22 cellular contexts compared by ENCODE assay signal in the genomic region with DNA sequence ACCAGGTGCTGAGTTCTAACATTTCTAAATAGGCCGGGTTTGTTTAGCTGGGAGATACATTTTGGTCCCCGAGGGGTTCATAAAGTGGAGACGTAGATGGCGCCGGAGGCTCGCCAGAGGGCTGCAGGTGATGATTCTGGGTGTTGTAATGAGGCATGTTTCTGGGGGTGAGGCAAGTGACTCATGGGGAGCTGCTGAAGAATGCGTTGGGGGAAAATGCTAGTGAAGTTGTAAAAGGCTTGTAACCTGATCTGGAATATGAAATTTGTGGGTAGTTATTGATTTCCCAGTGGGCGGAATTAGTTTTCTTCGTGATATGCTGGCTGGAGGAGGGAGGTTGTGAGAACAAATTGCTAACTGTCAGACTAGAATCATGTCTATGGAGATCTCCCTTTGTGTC.
DNase-seq lines count a peak whose midpoint lies in the region; ATAC-seq and TF ChIP-seq lines count a peak whose summit lies in the region.
"Had no signal": no experiment of that assay in that cellular context is flagged by ENCODE, and none has a peak within 500 bp of the region (broad histone marks: within the 10 kb centered on the region; RNA-seq: fewer than 3 reads in every experiment).

No MANE protein-coding gene starts in this region.

- no peaks in the 10 kb centered on the region for H3K36me3 Mint-ChIP-seq in MCF 10A (ENCODE audit: insufficient read depth, unreplicated experiment)
- peaks cover 82% of the 10 kb centered on the region for H3K36me3 Mint-ChIP-seq in stimulated activated naive CD8-positive, alpha-beta T cell treated with anti-CD3 and anti-CD28 coated beads, Interleukin-15, Interleukin-2, amounts not matched to agents 100 ng/mL and 50 ng/mL, for 24 hours (ENCODE audit: low read depth)
- peaks cover 7% of the 10 kb centered on the region for H3K36me3 Mint-ChIP-seq in natural killer cell

- 0 out of 2 replicates have a peak overlapping the region, but pooled peaks have one; percentile 6 for H3K4me2 ChIP-seq in PC-9
- H3K4me2 ChIP-seq: KMS-11 had no signal

- H3K27me3 ChIP-seq in breast epithelium (no peaks in the 10 kb centered on the region), PC-9 (ENCODE audit: insufficient read depth, low read depth) (no peaks in the 10 kb centered on the region), colonic mucosa (no peaks in the 10 kb centered on the region)
- H3K27me3 ChIP-seq: left lung, testis had no signal

- H3K36me3 ChIP-seq in breast epithelium (no peaks in the 10 kb centered on the region), PC-9 (ENCODE audit: low read depth) (no peaks in the 10 kb centered on the region), colonic mucosa (no peaks in the 10 kb centered on the region)
- H3K36me3 ChIP-seq: WERI-Rb-1 had no signal

- H3K4me3 ChIP-seq in breast epithelium (no peak overlapping the region), PC-9 (no peak overlapping the region), colonic mucosa (no peak overlapping the region)
- H3K4me3 ChIP-seq: left lung, testis had no signal

- no peak overlapping the region for H3K4me3 Mint-ChIP-seq in MCF 10A (ENCODE audit: unreplicated experiment)
- no peak overlapping the region for H3K4me3 Mint-ChIP-seq in stimulated activated naive CD8-positive, alpha-beta T cell treated with anti-CD3 and anti-CD28 coated beads, Interleukin-15, Interleukin-2, amounts not matched to agents 100 ng/mL and 50 ng/mL, for 24 hours
- no peak overlapping the region for H3K4me3 Mint-ChIP-seq in natural killer cell
- H3K4me3 Mint-ChIP-seq: CD8-positive, alpha-beta memory T cell; T-helper 1 cell treated with Interleukin-12 subunit alpha and Interleukin-12 subunit beta and Interleukin-4 antibody, amounts not matched to agents 30 μg/mL and 1 μg/mL, for 36 hours had no signal

- no peak for TF ChIP-seq CTCF in MCF 10A (IDR thresholded peaks at IDR 0.05; ENCODE audit: unreplicated experiment)
- TF ChIP-seq CTCF in breast epithelium (IDR thresholded peaks at IDR 0.05), result no peak
- no peak for TF ChIP-seq CTCF in PC-9 (conservative IDR thresholded peaks at IDR 0.05)
- TF ChIP-seq CTCF in colonic mucosa (IDR thresholded peaks at IDR 0.05), result no peak
- TF ChIP-seq CTCF in natural killer cell (IDR thresholded peaks at IDR 0.05), result no peak

- intact Hi-C loops in MCF 10A (cut with micrococcal nuclease) (loop anchor here (5.0 kb wide), 1 partner anchor 187 kb away; the partner anchor contains the start of gene INSYN2B), breast epithelium (cut with DNase I; ENCODE audit: low total_unique reads) (loop anchor here (10.0 kb wide), 1 partner anchor 139 kb away; no protein-coding TSS in a partner anchor), PC-9 (cut with micrococcal nuclease; ENCODE audit: unreplicated experiment) (no loop called here), colonic mucosa (cut with DNase I) (no loop called here), natural killer cell (cut with micrococcal nuclease) (no loop called here)

- H3F3A ChIP-seq in PC-9 (ENCODE audit: insufficient read depth, low read depth), result peaks cover 20% of the 10 kb centered on the region

- H3K9ac ChIP-seq in colonic mucosa (ENCODE audit: low read depth in 2 of 2, low read length in 2 of 2), result no peak overlapping the region
- H3K9ac ChIP-seq: KMS-11 had no signal

- no peak overlapping the region for H3K27ac Mint-ChIP-seq in MCF 10A (ENCODE audit: low read depth, unreplicated experiment)
- peak overlapping the region; percentile 6 for H3K27ac Mint-ChIP-seq in stimulated activated naive CD8-positive, alpha-beta T cell treated with anti-CD3 and anti-CD28 coated beads, Interleukin-15, Interleukin-2, amounts not matched to agents 100 ng/mL and 50 ng/mL, for 24 hours
- peak overlapping the region in 1 of 2 donors; percentile 17 for H3K27ac Mint-ChIP-seq in natural killer cell
- H3K27ac Mint-ChIP-seq: CD8-positive, alpha-beta memory T cell; T-helper 1 cell treated with Interleukin-12 subunit alpha and Interleukin-12 subunit beta and Interleukin-4 antibody, amounts not matched to agents 30 μg/mL and 1 μg/mL, for 36 hours had no signal

- H3K27me3 Mint-ChIP-seq in MCF 10A (ENCODE audit: insufficient read depth, unreplicated experiment) (no peaks in the 10 kb centered on the region), natural killer cell (ENCODE audit: low read depth in 2 of 2) (no peaks in the 10 kb centered on the region)
- H3K27me3 Mint-ChIP-seq in stimulated activated naive CD8-positive, alpha-beta T cell treated with anti-CD3 and anti-CD28 coated beads, Interleukin-15, Interleukin-2, amounts not matched to agents 100 ng/mL and 50 ng/mL, for 24 hours, result no peaks in the 10 kb centered on the region

- H3K27ac ChIP-seq in breast epithelium (no peak overlapping the region), PC-9 (no peak overlapping the region), colonic mucosa (no peak overlapping the region)
- H3K27ac ChIP-seq: KMS-11, left lung, testis, WERI-Rb-1 had no signal

- CTCF ChIA-PET in MCF 10A (lab: Yijun Ruan, JAX) (interaction anchor here (0.7 to 1.6 kb wide), 2 partner anchors 178 to 185 kb away, joined by 3 to 4 read pairs; partner anchors contain the start of gene INSYN2B), PC-9 (lab: Charles Lee) (no interaction called here)

- H3K9me2 ChIP-seq in PC-9 (ENCODE audit: insufficient read depth), result no peaks in the 10 kb centered on the region

- BruUV-seq in MCF 10A (replicated peaks; lab: Mats Ljungman, UMichigan) (no TSS peak), PC-9 (replicated peaks; lab: Mats Ljungman, UMichigan) (no TSS peak)

- no peaks in the 10 kb centered on the region for H3K4me1 ChIP-seq in breast epithelium
- peaks cover 49% of the 10 kb centered on the region for H3K4me1 ChIP-seq in PC-9 (replicated peaks; ENCODE audit: insufficient read depth)
- H3K4me1 ChIP-seq in colonic mucosa, result no peaks in the 10 kb centered on the region
- H3K4me1 ChIP-seq: testis had no signal

- H3K4me1 Mint-ChIP-seq in MCF 10A (ENCODE audit: insufficient read depth, unreplicated experiment) (no peaks in the 10 kb centered on the region), natural killer cell (peaks cover 43 to 44% of the 10 kb centered on the region in 2 donors)
- H3K4me1 Mint-ChIP-seq in stimulated activated naive CD8-positive, alpha-beta T cell treated with anti-CD3 and anti-CD28 coated beads, Interleukin-15, Interleukin-2, amounts not matched to agents 100 ng/mL and 50 ng/mL, for 24 hours (ENCODE audit: low read depth), result peaks cover 29% of the 10 kb centered on the region

- no peaks in the 10 kb centered on the region for H3K79me2 ChIP-seq in PC-9 (ENCODE audit: low read depth)

- H3K9me3 ChIP-seq in breast epithelium (no peaks in the 10 kb centered on the region), PC-9 (ENCODE audit: insufficient read depth, low read depth) (no peaks in the 10 kb centered on the region), colonic mucosa (no peaks in the 10 kb centered on the region)
- H3K9me3 ChIP-seq: left lung, testis had no signal

- no peak for TF ChIP-seq POLR2A in breast epithelium (IDR thresholded peaks at IDR 0.05)

- H3K9me3 Mint-ChIP-seq in MCF 10A (ENCODE audit: unreplicated experiment) (no peaks in the 10 kb centered on the region), natural killer cell (no peaks in the 10 kb centered on the region)
- no peaks in the 10 kb centered on the region for H3K9me3 Mint-ChIP-seq in stimulated activated naive CD8-positive, alpha-beta T cell treated with anti-CD3 and anti-CD28 coated beads, Interleukin-15, Interleukin-2, amounts not matched to agents 100 ng/mL and 50 ng/mL, for 24 hours
- H3K9me3 Mint-ChIP-seq: CD8-positive, alpha-beta memory T cell; T-helper 1 cell treated with Interleukin-12 subunit alpha and Interleukin-12 subunit beta and Interleukin-4 antibody, amounts not matched to agents 30 μg/mL and 1 μg/mL, for 36 hours had no signal

- DNase-seq in MCF 10A (ENCODE audit: unreplicated experiment) (peak; percentile 58), breast epithelium (ENCODE audit: low spot score in 2 of 2) (no peak), PC-9 (peak in 1 of 2 experiments; percentile 68), fibroblast of peridontal ligament (ENCODE audit: extremely low read depth) (peak; percentile 27), NCI-H2196 (lab: John Stamatoyannopoulos, UW; ENCODE audit: unreplicated experiment) (no peak), colonic mucosa (no peak), natural killer cell (no peak)
- DNase-seq: activated effector memory CD4-positive, alpha-beta T cell treated with Interleukin-2 at 50 U/mL for 16 hours; amygdala; CD8-positive, alpha-beta memory T cell; DMS79; erythroblast; left lung; NCI-H1092 treated with DMSO at 0.1 percent for 48 hours; SIG-M5; stimulated activated CD4-positive, alpha-beta T cell treated with anti-CD3 and anti-CD28 coated beads, Interleukin-12 subunit alpha, Interleukin-12 subunit beta, amount 100 ng/mL, for 4 hours; stimulated activated CD8-positive, alpha-beta memory T cell treated with anti-CD3 and anti-CD28 coated beads, Interleukin-4, amount 100 ng/mL, for 48 hours; testis; WERI-Rb-1 had no signal

- no peak for ATAC-seq in natural killer cell
- ATAC-seq: left lung had no signal

- no peaks in the 10 kb centered on the region for H4K20me1 ChIP-seq in PC-9 (ENCODE audit: insufficient read depth)

- POLR2A ChIA-PET in MCF 10A (lab: Yijun Ruan, JAX) (interaction anchor here (0.5 to 1.0 kb wide), 2 partner anchors 22 to 1249 kb away, joined by 3 to 4 read pairs; no protein-coding TSS in a partner anchor), PC-9 (lab: Charles Lee; ENCODE audit: unreplicated experiment) (no interaction called here)

- H2AFZ ChIP-seq in PC-9, result no peak overlapping the region

Comparison
In these comparisons a context has a peak if more than half of its experiments do, and no peak if none do; other contexts are left out.
1. DNase-seq: peak in MCF 10A (single experiment) and fibroblast of peridontal ligament (single experiment); none in breast epithelium (0 of 2), NCI-H2196 (single experiment), colonic mucosa (single experiment) and natural killer cell (single experiment).
2. intact Hi-C loops: an anchor here in MCF 10A (5.0 kb wide) and breast epithelium (10.0 kb wide); none called in PC-9, colonic mucosa and natural killer cell.